Comparison of ENCODE assay signal across 20 cellular contexts in the genomic region with DNA sequence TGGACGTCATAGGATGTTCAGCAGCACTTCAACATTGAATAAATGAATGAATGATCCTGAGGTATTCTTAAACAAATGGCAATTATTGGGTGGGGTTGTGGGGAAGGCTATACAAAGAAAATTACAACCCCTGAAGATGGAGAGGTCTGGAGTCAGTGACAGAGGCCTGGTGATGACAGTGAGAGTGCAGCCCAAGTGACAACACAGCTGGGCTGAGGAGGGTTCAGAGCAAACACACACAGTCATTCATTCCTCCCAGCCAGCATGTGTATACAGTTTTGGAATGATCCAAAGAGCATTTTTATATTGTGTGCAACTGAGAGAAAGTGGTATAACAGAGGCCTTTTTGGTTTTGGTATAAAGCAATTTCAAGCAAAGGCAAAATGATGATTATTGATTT.
A peak's percentile ranks its signal among the peaks of the same experiment; 100 is the strongest.
DNase-seq lines count a peak whose midpoint lies in the region; ATAC-seq lines count a peak whose summit lies in the region.
"Had no signal": no experiment of that assay in that cellular context is flagged by ENCODE, and none has a peak within 500 bp of the region (broad histone marks: within the 10 kb centered on the region; RNA-seq: fewer than 3 reads in every experiment).

No MANE protein-coding gene starts in this region.

- H3K36me3 Mint-ChIP-seq in CD4-positive, CD25-positive, alpha-beta regulatory T cell: peaks cover 4% of the 10 kb centered on the region
- H3K36me3 Mint-ChIP-seq in CD8-positive, alpha-beta memory T cell: peaks cover 2 to 44% (median 5%) of the 10 kb centered on the region in 3 donors
- peaks cover 11% of the 10 kb centered on the region for H3K36me3 Mint-ChIP-seq in activated naive CD8-positive, alpha-beta T cell
- peaks cover 0 to 16% (median 4%) of the 10 kb centered on the region in 3 donors for H3K36me3 Mint-ChIP-seq in immature natural killer cell

- peak overlapping the region in 1 of 4 donors; percentile 41 for H3K4me3 Mint-ChIP-seq in CD4-positive, CD25-positive, alpha-beta regulatory T cell
- no peak overlapping the region for H3K4me3 Mint-ChIP-seq in CD8-positive, alpha-beta memory T cell
- no peak overlapping the region for H3K4me3 Mint-ChIP-seq in activated naive CD8-positive, alpha-beta T cell
- H3K4me3 Mint-ChIP-seq in immature natural killer cell: peak overlapping the region in 3 of 5 donors; percentile 4 to 25 (median 8)

- DNase-seq in CD4-positive, CD25-positive, alpha-beta regulatory T cell: no peak
- no peak for DNase-seq in CD8-positive, alpha-beta memory T cell
- DNase-seq in immature natural killer cell (no peak), cerebellum (ENCODE audit: low spot score) (no peak), NCI-H187 (lab: John Stamatoyannopoulos, UW) (no peak)
- DNase-seq: Calu3, DMS79 treated with DMSO at 0.1 percent for 48 hours, GF-D8, H7, KG1, MG63, NCI-H2029 treated with DMSO at 0.1 percent for 48 hours, NCI-H2227 treated with DMSO at 0.1 percent for 48 hours, NCI-H526 treated with DMSO at 0.1 percent for 48 hours, Right ventricle myocardium superior, RPMI8226 had no signal

- peaks cover 23 to 51% (median 35%) of the 10 kb centered on the region in 4 donors for H3K4me1 Mint-ChIP-seq in CD4-positive, CD25-positive, alpha-beta regulatory T cell
- peaks cover 39 to 63% (median 51%) of the 10 kb centered on the region in 3 donors for H3K4me1 Mint-ChIP-seq in CD8-positive, alpha-beta memory T cell
- H3K4me1 Mint-ChIP-seq in activated naive CD8-positive, alpha-beta T cell (ENCODE audit: low read depth): peaks cover 33% of the 10 kb centered on the region
- peaks cover 71 to 96% of the 10 kb centered on the region in 2 donors for H3K4me1 Mint-ChIP-seq in immature natural killer cell

- peak overlapping the region in 2 of 3 donors; percentile 57 to 89 for H3K27ac Mint-ChIP-seq in CD4-positive, CD25-positive, alpha-beta regulatory T cell
- H3K27ac Mint-ChIP-seq in CD8-positive, alpha-beta memory T cell: peak overlapping the region in 5 of 8 donors; percentile 1 to 84 (median 44)
- peak overlapping the region; percentile 24 for H3K27ac Mint-ChIP-seq in activated naive CD8-positive, alpha-beta T cell
- peak overlapping the region; percentile 47 to 98 (median 76) for H3K27ac Mint-ChIP-seq in immature natural killer cell

- H3K27me3 Mint-ChIP-seq in CD4-positive, CD25-positive, alpha-beta regulatory T cell: no peaks in the 10 kb centered on the region
- H3K27me3 Mint-ChIP-seq in CD8-positive, alpha-beta memory T cell: no peaks in the 10 kb centered on the region
- no peaks in the 10 kb centered on the region for H3K27me3 Mint-ChIP-seq in activated naive CD8-positive, alpha-beta T cell
- peaks cover 0 to 7% (median 3%) of the 10 kb centered on the region in 3 donors for H3K27me3 Mint-ChIP-seq in immature natural killer cell (ENCODE audit: low read depth in 3 of 3)

- no peak overlapping the region for H3K27ac ChIP-seq in CD4-positive, CD25-positive, alpha-beta regulatory T cell (ENCODE audit: insufficient read depth, low read length, poor library complexity, severe bottlenecking)
- no peak overlapping the region for H3K27ac ChIP-seq in CD8-positive, alpha-beta memory T cell (ENCODE audit: low read depth, low read length)
- H3K27ac ChIP-seq: BLaER1 had no signal

- no peaks in the 10 kb centered on the region for H3K27me3 ChIP-seq in CD4-positive, CD25-positive, alpha-beta regulatory T cell (ENCODE audit: control insufficient read depth, insufficient read depth, low read length)
- H3K27me3 ChIP-seq in CD8-positive, alpha-beta memory T cell (ENCODE audit: insufficient read depth, low read length, poor library complexity, severe bottlenecking): no peaks in the 10 kb centered on the region
- H3K27me3 ChIP-seq: BLaER1, MG63 had no signal

- no peaks in the 10 kb centered on the region for H3K9me3 ChIP-seq in CD4-positive, CD25-positive, alpha-beta regulatory T cell (ENCODE audit: control insufficient read depth in 2 of 2, low read length in 2 of 2)
- no peaks in the 10 kb centered on the region for H3K9me3 ChIP-seq in CD8-positive, alpha-beta memory T cell (ENCODE audit: low read length)
- H3K9me3 ChIP-seq: BLaER1, MG63 had no signal

- no peak overlapping the region for H3K4me3 ChIP-seq in CD4-positive, CD25-positive, alpha-beta regulatory T cell (ENCODE audit: low read depth, low read length)
- H3K4me3 ChIP-seq in CD8-positive, alpha-beta memory T cell (ENCODE audit: low read length): no peak overlapping the region
- H3K4me3 ChIP-seq: BLaER1, MG63 had no signal

- peaks cover 0 to 7% (median 0%) of the 10 kb centered on the region in 7 donors for H3K9me3 Mint-ChIP-seq in CD4-positive, CD25-positive, alpha-beta regulatory T cell
- peaks cover 0 to 8% (median 2%) of the 10 kb centered on the region in 5 donors for H3K9me3 Mint-ChIP-seq in CD8-positive, alpha-beta memory T cell
- H3K9me3 Mint-ChIP-seq in activated naive CD8-positive, alpha-beta T cell (ENCODE audit: low read depth): peaks cover 9% of the 10 kb centered on the region
- peaks cover 0 to 4% (median 0%) of the 10 kb centered on the region in 6 donors for H3K9me3 Mint-ChIP-seq in immature natural killer cell

- POLR2A ChIA-PET in CD8-positive, alpha-beta memory T cell (lab: Charles Lee): no interaction called here

- H3K36me3 ChIP-seq in CD4-positive, CD25-positive, alpha-beta regulatory T cell (ENCODE audit: control insufficient read depth, insufficient read depth, low read length): no peaks in the 10 kb centered on the region
- no peaks in the 10 kb centered on the region for H3K36me3 ChIP-seq in CD8-positive, alpha-beta memory T cell (ENCODE audit: insufficient read depth, low read length)
- H3K36me3 ChIP-seq: BLaER1, MG63 had no signal

- CTCF ChIA-PET in CD8-positive, alpha-beta memory T cell (lab: Charles Lee): interaction anchor here (1.2 kb wide), 1 partner anchor 313 kb away, joined by 3 read pairs; no protein-coding TSS in a partner anchor

- ATAC-seq in CD4-positive, CD25-positive, alpha-beta regulatory T cell (ENCODE audit: low read depth in 2 of 2): no peak
- ATAC-seq in GM19023 (IDR thresholded peaks at IDR 0.05; ENCODE audit: unreplicated experiment): no peak
- no peak for ATAC-seq in HG03457 (IDR thresholded peaks at IDR 0.05; ENCODE audit: unreplicated experiment)

- H3K4me1 ChIP-seq in CD4-positive, CD25-positive, alpha-beta regulatory T cell (ENCODE audit: control insufficient read depth, insufficient read depth, low read length, poor library complexity, severe bottlenecking): peaks cover 24% of the 10 kb centered on the region
- H3K4me1 ChIP-seq in CD8-positive, alpha-beta memory T cell (ENCODE audit: insufficient read depth, low read length): peaks cover 26% of the 10 kb centered on the region

Comparison
In these comparisons a context has a peak if more than half of its experiments do, and no peak if none do; other contexts are left out.
1. H3K27ac Mint-ChIP-seq: peak in every context shown above with its lines; median percentile 76 in immature natural killer cell; 73 in CD4-positive, CD25-positive, alpha-beta regulatory T cell; 44 in CD8-positive, alpha-beta memory T cell; 24 in activated naive CD8-positive, alpha-beta T cell.
2. H3K4me3 Mint-ChIP-seq: peak in immature natural killer cell (3 of 5); none in CD8-positive, alpha-beta memory T cell (0 of 7) and activated naive CD8-positive, alpha-beta T cell (single experiment).